In genomic region chr20:63968928-63969760, GRCh38 we compare ENCODE assay signal across 1 cellular context.
TF ChIP-seq lines count a peak whose summit lies in the region.

No MANE protein-coding gene starts in this region.

TF ChIP-seq in HepG2, 621 proteins besides CTCF, POLR2A, EP300 and RAD21 (continued from another document and continues in another):
- TF ChIP-seq, protein P1, sequence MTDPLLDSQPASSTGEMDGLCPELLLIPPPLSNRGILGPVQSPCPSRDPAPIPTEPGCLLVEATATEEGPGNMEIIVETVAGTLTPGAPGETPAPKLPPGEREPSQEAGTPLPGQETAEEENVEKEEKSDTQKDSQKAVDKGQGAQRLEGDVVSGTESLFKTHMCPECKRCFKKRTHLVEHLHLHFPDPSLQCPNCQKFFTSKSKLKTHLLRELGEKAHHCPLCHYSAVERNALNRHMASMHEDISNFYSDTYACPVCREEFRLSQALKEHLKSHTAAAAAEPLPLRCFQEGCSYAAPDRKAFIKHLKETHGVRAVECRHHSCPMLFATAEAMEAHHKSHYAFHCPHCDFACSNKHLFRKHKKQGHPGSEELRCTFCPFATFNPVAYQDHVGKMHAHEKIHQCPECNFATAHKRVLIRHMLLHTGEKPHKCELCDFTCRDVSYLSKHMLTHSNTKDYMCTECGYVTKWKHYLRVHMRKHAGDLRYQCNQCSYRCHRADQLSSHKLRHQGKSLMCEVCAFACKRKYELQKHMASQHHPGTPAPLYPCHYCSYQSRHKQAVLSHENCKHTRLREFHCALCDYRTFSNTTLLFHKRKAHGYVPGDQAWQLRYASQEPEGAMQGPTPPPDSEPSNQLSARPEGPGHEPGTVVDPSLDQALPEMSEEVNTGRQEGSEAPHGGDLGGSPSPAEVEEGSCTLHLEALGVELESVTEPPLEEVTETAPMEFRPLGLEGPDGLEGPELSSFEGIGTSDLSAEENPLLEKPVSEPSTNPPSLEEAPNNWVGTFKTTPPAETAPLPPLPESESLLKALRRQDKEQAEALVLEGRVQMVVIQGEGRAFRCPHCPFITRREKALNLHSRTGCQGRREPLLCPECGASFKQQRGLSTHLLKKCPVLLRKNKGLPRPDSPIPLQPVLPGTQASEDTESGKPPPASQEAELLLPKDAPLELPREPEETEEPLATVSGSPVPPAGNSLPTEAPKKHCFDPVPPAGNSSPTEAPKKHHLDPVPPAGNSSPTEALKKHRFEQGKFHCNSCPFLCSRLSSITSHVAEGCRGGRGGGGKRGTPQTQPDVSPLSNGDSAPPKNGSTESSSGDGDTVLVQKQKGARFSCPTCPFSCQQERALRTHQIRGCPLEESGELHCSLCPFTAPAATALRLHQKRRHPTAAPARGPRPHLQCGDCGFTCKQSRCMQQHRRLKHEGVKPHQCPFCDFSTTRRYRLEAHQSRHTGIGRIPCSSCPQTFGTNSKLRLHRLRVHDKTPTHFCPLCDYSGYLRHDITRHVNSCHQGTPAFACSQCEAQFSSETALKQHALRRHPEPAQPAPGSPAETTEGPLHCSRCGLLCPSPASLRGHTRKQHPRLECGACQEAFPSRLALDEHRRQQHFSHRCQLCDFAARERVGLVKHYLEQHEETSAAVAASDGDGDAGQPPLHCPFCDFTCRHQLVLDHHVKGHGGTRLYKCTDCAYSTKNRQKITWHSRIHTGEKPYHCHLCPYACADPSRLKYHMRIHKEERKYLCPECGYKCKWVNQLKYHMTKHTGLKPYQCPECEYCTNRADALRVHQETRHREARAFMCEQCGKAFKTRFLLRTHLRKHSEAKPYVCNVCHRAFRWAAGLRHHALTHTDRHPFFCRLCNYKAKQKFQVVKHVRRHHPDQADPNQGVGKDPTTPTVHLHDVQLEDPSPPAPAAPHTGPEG (CRISPR knock-in tag; IDR thresholded peaks at IDR 0.05): 0 out of 2 replicates have a peak, but pooled peaks have one; percentile 57
- TF ChIP-seq CBX5 (CRISPR knock-in tag; IDR thresholded peaks at IDR 0.05; ENCODE audit: borderline replicate concordance): no peak; the same call in 1 of the 2 replicates
- TF ChIP-seq SAP130 (CRISPR knock-in tag; IDR thresholded peaks at IDR 0.05; ENCODE audit: low read depth): peak; percentile 98
- peak; percentile 94 for TF ChIP-seq ZBTB7B (CRISPR knock-in tag; IDR thresholded peaks at IDR 0.05)
- no peak for TF ChIP-seq HMGA1 (CRISPR knock-in tag; conservative IDR thresholded peaks at IDR 0.05)
- TF ChIP-seq ZNF354B (CRISPR knock-in tag; IDR thresholded peaks at IDR 0.05): no peak
- peak; percentile 50 for TF ChIP-seq SRSF1 (optimal IDR thresholded peaks at IDR 0.05; ENCODE audit: low read depth, low read length)
- TF ChIP-seq, protein P2, sequence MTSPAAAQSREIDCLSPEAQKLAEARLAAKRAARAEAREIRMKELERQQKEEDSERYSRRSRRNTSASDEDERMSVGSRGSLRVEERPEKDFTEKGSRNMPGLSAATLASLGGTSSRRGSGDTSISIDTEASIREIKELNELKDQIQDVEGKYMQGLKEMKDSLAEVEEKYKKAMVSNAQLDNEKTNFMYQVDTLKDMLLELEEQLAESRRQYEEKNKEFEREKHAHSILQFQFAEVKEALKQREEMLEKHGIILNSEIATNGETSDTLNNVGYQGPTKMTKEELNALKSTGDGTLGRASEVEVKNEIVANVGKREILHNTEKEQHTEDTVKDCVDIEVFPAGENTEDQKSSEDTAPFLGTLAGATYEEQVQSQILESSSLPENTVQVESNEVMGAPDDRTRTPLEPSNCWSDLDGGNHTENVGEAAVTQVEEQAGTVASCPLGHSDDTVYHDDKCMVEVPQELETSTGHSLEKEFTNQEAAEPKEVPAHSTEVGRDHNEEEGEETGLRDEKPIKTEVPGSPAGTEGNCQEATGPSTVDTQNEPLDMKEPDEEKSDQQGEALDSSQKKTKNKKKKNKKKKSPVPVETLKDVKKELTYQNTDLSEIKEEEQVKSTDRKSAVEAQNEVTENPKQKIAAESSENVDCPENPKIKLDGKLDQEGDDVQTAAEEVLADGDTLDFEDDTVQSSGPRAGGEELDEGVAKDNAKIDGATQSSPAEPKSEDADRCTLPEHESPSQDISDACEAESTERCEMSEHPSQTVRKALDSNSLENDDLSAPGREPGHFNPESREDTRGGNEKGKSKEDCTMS (CRISPR knock-in tag; conservative IDR thresholded peaks at IDR 0.05): no peak
- TF ChIP-seq MIER3 (CRISPR knock-in tag; IDR thresholded peaks at IDR 0.05; ENCODE audit: borderline replicate concordance): peak; percentile 87; the same call in 1 of the 2 replicates
- TF ChIP-seq HNRNPUL1 (IDR thresholded peaks at IDR 0.05; ENCODE audit: low read depth, low read length): no peak
- TF ChIP-seq ZBTB33 (CRISPR knock-in tag; IDR thresholded peaks at IDR 0.05): no peak
- TF ChIP-seq EED (CRISPR knock-in tag; IDR thresholded peaks at IDR 0.05): no peak
- TF ChIP-seq ZBTB42 (CRISPR knock-in tag; IDR thresholded peaks at IDR 0.05): no peak
- no peak for TF ChIP-seq FOXP1 (IDR thresholded peaks at IDR 0.05)
- 0 out of 2 replicates have a peak, but pooled peaks have one; percentile 28 for TF ChIP-seq FOXP1 (CRISPR knock-in tag; IDR thresholded peaks at IDR 0.05)
- no peak; the same call in 1 of the 2 replicates for TF ChIP-seq ZNF724P (CRISPR knock-in tag; IDR thresholded peaks at IDR 0.05; ENCODE audit: borderline replicate concordance)
- TF ChIP-seq MXD4 (CRISPR knock-in tag; IDR thresholded peaks at IDR 0.05): peak; percentile 58; the same call in 1 of the 2 replicates
- no peak for TF ChIP-seq THAP7 (CRISPR knock-in tag; IDR thresholded peaks at IDR 0.05)
- TF ChIP-seq RBAK (CRISPR knock-in tag; IDR thresholded peaks at IDR 0.05): peak; percentile 54; the same call in 1 of the 2 replicates
- TF ChIP-seq, protein P3, sequence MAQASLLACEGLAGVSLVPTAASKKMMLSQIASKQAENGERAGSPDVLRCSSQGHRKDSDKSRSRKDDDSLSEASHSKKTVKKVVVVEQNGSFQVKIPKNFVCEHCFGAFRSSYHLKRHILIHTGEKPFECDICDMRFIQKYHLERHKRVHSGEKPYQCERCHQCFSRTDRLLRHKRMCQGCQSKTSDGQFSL (CRISPR knock-in tag; IDR thresholded peaks at IDR 0.05): peak; percentile 83
- peak; percentile 5; the same call in 1 of the 2 replicates for TF ChIP-seq ZBTB14 (CRISPR knock-in tag; IDR thresholded peaks at IDR 0.05)
- TF ChIP-seq RFXANK (CRISPR knock-in tag; IDR thresholded peaks at IDR 0.05): no peak
- no peak for TF ChIP-seq USF2 (IDR thresholded peaks at IDR 0.05; ENCODE audit: low read depth, low read length)
- TF ChIP-seq USF2 (CRISPR knock-in tag; IDR thresholded peaks at IDR 0.05; ENCODE audit: borderline replicate concordance): no peak
- no peak for TF ChIP-seq KMT2A (CRISPR knock-in tag; IDR thresholded peaks at IDR 0.05)
- TF ChIP-seq JUND (CRISPR knock-in tag; IDR thresholded peaks at IDR 0.05): peak; percentile 97
- TF ChIP-seq ZNF34 (CRISPR knock-in tag; IDR thresholded peaks at IDR 0.05; ENCODE audit: borderline replicate concordance): no peak
- TF ChIP-seq E2F2 (CRISPR knock-in tag; IDR thresholded peaks at IDR 0.05; ENCODE audit: borderline replicate concordance): 0 out of 2 replicates have a peak, but pooled peaks have one; percentile 53
- TF ChIP-seq, protein P4, sequence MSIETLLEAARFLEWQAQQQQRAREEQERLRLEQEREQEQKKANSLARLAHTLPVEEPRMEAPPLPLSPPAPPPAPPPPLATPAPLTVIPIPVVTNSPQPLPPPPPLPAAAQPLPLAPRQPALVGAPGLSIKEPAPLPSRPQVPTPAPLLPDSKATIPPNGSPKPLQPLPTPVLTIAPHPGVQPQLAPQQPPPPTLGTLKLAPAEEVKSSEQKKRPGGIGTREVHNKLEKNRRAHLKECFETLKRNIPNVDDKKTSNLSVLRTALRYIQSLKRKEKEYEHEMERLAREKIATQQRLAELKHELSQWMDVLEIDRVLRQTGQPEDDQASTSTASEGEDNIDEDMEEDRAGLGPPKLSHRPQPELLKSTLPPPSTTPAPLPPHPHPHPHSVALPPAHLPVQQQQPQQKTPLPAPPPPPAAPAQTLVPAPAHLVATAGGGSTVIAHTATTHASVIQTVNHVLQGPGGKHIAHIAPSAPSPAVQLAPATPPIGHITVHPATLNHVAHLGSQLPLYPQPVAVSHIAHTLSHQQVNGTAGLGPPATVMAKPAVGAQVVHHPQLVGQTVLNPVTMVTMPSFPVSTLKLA (IDR thresholded peaks at IDR 0.05): no peak
- TF ChIP-seq HOMEZ (CRISPR knock-in tag; IDR thresholded peaks at IDR 0.05; ENCODE audit: low read depth): 0 out of 2 replicates have a peak, but pooled peaks have one; percentile 33
- no peak for TF ChIP-seq ZNF484 (CRISPR knock-in tag; IDR thresholded peaks at IDR 0.05; ENCODE audit: borderline replicate concordance, low read depth)
- TF ChIP-seq, protein P5, sequence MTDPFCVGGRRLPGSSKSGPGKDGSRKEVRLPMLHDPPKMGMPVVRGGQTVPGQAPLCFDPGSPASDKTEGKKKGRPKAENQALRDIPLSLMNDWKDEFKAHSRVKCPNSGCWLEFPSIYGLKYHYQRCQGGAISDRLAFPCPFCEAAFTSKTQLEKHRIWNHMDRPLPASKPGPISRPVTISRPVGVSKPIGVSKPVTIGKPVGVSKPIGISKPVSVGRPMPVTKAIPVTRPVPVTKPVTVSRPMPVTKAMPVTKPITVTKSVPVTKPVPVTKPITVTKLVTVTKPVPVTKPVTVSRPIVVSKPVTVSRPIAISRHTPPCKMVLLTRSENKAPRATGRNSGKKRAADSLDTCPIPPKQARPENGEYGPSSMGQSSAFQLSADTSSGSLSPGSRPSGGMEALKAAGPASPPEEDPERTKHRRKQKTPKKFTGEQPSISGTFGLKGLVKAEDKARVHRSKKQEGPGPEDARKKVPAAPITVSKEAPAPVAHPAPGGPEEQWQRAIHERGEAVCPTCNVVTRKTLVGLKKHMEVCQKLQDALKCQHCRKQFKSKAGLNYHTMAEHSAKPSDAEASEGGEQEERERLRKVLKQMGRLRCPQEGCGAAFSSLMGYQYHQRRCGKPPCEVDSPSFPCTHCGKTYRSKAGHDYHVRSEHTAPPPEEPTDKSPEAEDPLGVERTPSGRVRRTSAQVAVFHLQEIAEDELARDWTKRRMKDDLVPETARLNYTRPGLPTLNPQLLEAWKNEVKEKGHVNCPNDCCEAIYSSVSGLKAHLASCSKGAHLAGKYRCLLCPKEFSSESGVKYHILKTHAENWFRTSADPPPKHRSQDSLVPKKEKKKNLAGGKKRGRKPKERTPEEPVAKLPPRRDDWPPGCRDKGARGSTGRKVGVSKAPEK (CRISPR knock-in tag; IDR thresholded peaks at IDR 0.05; ENCODE audit: borderline replicate concordance): no peak
